In the genomic region with DNA sequence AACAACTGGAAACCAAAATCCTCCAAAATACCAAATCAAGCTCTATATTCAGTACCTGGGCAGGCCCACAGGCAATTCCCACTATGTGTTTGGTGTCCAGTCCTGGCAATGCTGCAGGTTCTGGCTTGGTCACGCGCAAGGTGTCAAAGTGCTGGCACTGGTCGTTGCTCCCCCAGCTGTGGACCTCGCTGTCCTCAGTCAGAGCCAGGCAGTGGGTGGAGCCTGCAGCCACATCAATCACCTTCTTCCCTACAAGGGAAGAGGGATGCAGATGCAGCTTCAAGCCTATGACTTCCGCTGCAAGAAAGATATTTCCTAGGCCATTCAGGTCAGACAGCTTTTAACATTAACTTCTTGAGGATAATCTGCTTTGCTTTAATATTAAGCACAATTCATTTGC, we compare ENCODE assay signal across 23 cellular contexts.
A peak's percentile ranks its signal among the peaks of the same experiment; 100 is the strongest.
DNase-seq lines count a peak whose midpoint lies in the region; ATAC-seq and TF ChIP-seq lines count a peak whose summit lies in the region.
"Had no signal": no experiment of that assay in that cellular context is flagged by ENCODE, and none has a peak within 500 bp of the region (broad histone marks: within the 10 kb centered on the region; RNA-seq: fewer than 3 reads in every experiment).

No MANE protein-coding gene starts in this region.

- no peaks in the 10 kb centered on the region for H3K79me1 ChIP-seq in trophoblast cell (ENCODE audit: low read length)

- peaks cover 3% of the 10 kb centered on the region for H3K27me3 Mint-ChIP-seq in brain
- H3K27me3 Mint-ChIP-seq in stimulated activated memory B cell treated with anti-CD40 and anti-IgM and Interleukin-4, amounts not matched to agents 10 μg/mL and 1 μg/mL and 100 μg/mL, for 72 hours = no peaks in the 10 kb centered on the region

- H3K4me3 Mint-ChIP-seq in brain = no peak overlapping the region
- H3K4me3 Mint-ChIP-seq in stimulated activated memory B cell treated with anti-CD40 and anti-IgM and Interleukin-4, amounts not matched to agents 10 μg/mL and 1 μg/mL and 100 μg/mL, for 72 hours = no peak overlapping the region
- H3K4me3 Mint-ChIP-seq: neural crest cell; T-helper 2 cell treated with Interferon-gamma antibody and Interleukin-4, amounts not matched to agents 5 μg/mL and 100 μg/mL, for 36 hours had no signal

- no peaks in the 10 kb centered on the region for H3K27me3 ChIP-seq in trophoblast cell (ENCODE audit: insufficient read depth, low read length)
- H3K27me3 ChIP-seq: esophagus squamous epithelium had no signal

- TF ChIP-seq CTCF in brain (conservative IDR thresholded peaks at IDR 0.05) = no peak

- peak; percentile 95 for ATAC-seq in left ventricle myocardium superior
- no peak for ATAC-seq in stimulated activated memory B cell treated with anti-CD40 and anti-IgM and Interleukin-4, amounts not matched to agents 10 μg/mL and 1 μg/mL and 100 μg/mL, for 72 hours
- ATAC-seq: left colon, mucosa of descending colon had no signal

- WGBS in trophoblast cell (ENCODE audit: extremely low coverage, insufficient coverage, insufficient read length) = no CpG with 5 or more reads among the region's 5 CpGs

- H2AK5ac ChIP-seq in trophoblast cell (ENCODE audit: low read length) = no peak overlapping the region

- H3K14ac ChIP-seq in trophoblast cell (ENCODE audit: low read length) = no peak overlapping the region

- H3K9me3 Mint-ChIP-seq in brain = no peaks in the 10 kb centered on the region
- H3K9me3 Mint-ChIP-seq in stimulated activated memory B cell treated with anti-CD40 and anti-IgM and Interleukin-4, amounts not matched to agents 10 μg/mL and 1 μg/mL and 100 μg/mL, for 72 hours = no peaks in the 10 kb centered on the region
- H3K9me3 Mint-ChIP-seq: neural crest cell; T-helper 2 cell treated with Interferon-gamma antibody and Interleukin-4, amounts not matched to agents 5 μg/mL and 100 μg/mL, for 36 hours had no signal

- DNase-seq in ELF-1 (ENCODE audit: low read depth, low spot score) (peak; percentile 17), left ventricle myocardium superior (peak; percentile 65), trophoblast cell (no peak), SHP77 (lab: John Stamatoyannopoulos, UW) (no peak), NCI-H1048 (lab: John Stamatoyannopoulos, UW) (no peak)
- DNase-seq: activated CD4-positive, alpha-beta T cell treated with anti-CD3 and anti-CD28 coated beads, Interleukin-2, amount 50 U/mL, for 1 hour; activated CD8-positive, alpha-beta memory T cell treated with anti-CD3 and anti-CD28 coated beads, Interleukin-2, amount 50 U/mL, for 4 hours; effector CD8-positive, alpha-beta T cell; esophagus squamous epithelium; IMR-90; left colon; MM.1S; mucosa of descending colon; NCI-H1436 treated with DMSO at 0.1 percent for 48 hours; NCI-H510A treated with DMSO at 0.1 percent for 48 hours; stimulated activated naive CD4-positive, alpha-beta T cell treated with Interleukin-2 at 50 U/mL for 16 hours; WERI-Rb-1 had no signal

- no peak overlapping the region for H3K4ac ChIP-seq in trophoblast cell (ENCODE audit: low read depth, low read length)

- no peak overlapping the region for H3K23ac ChIP-seq in trophoblast cell (ENCODE audit: low read length)

- no peak overlapping the region for H2BK5ac ChIP-seq in trophoblast cell (ENCODE audit: low read depth, low read length, poor library complexity)

- peaks cover 25% of the 10 kb centered on the region for H3K4me1 Mint-ChIP-seq in brain
- peaks cover 16% of the 10 kb centered on the region for H3K4me1 Mint-ChIP-seq in stimulated activated memory B cell treated with anti-CD40 and anti-IgM and Interleukin-4, amounts not matched to agents 10 μg/mL and 1 μg/mL and 100 μg/mL, for 72 hours

- H3K4me2 ChIP-seq in trophoblast cell (ENCODE audit: low read length) = no peak overlapping the region
- H3K4me2 ChIP-seq: smooth muscle cell had no signal

- no peak overlapping the region for H3K4me3 ChIP-seq in trophoblast cell (ENCODE audit: low read depth, low read length)
- H3K4me3 ChIP-seq: esophagus squamous epithelium, mucosa of descending colon, prostate gland, smooth muscle cell had no signal

- peaks cover 5% of the 10 kb centered on the region for H3K9me3 ChIP-seq in trophoblast cell (ENCODE audit: insufficient read depth, low read depth, low read length)
- H3K9me3 ChIP-seq: esophagus squamous epithelium, mucosa of descending colon, prostate gland had no signal

- H3K18ac ChIP-seq in trophoblast cell (ENCODE audit: low read length) = peak overlapping the region; percentile 75

- H3K27ac Mint-ChIP-seq in brain = peak overlapping the region; percentile 6 to 83 (median 71)
- no peak overlapping the region for H3K27ac Mint-ChIP-seq in stimulated activated memory B cell treated with anti-CD40 and anti-IgM and Interleukin-4, amounts not matched to agents 10 μg/mL and 1 μg/mL and 100 μg/mL, for 72 hours
- H3K27ac Mint-ChIP-seq: T-helper 2 cell treated with Interferon-gamma antibody and Interleukin-4, amounts not matched to agents 5 μg/mL and 100 μg/mL, for 36 hours had no signal

- intact Hi-C loops in left ventricle myocardium superior (cut with micrococcal nuclease) = no loop called here

- H3K4me1 ChIP-seq in trophoblast cell (ENCODE audit: control insufficient read depth in 1 of 2, insufficient read depth in 2 of 2, low read length in 2 of 2) = no peaks in the 10 kb centered on the region
- H3K4me1 ChIP-seq: esophagus squamous epithelium, prostate gland had no signal

- no peaks in the 10 kb centered on the region for H3K79me2 ChIP-seq in trophoblast cell (ENCODE audit: control insufficient read depth, insufficient read depth, low read length, poor library complexity)

- H3K36me3 ChIP-seq in trophoblast cell (ENCODE audit: control insufficient read depth in 1 of 2, insufficient read depth in 2 of 2, low read length in 2 of 2) = peaks cover 22 to 31% of the 10 kb centered on the region in 2 experiments

- no peak overlapping the region for H2BK120ac ChIP-seq in trophoblast cell (ENCODE audit: insufficient read depth, low read length, poor library complexity)

- H3K9ac ChIP-seq in trophoblast cell (ENCODE audit: low read length) = no peak overlapping the region

- no peak overlapping the region for H4K91ac ChIP-seq in trophoblast cell (ENCODE audit: low read depth, low read length)

- no peak overlapping the region for H2AFZ ChIP-seq in trophoblast cell (ENCODE audit: insufficient read depth, low read length, poor library complexity)

- no peak overlapping the region for H4K8ac ChIP-seq in trophoblast cell (ENCODE audit: low read depth, low read length)

- H3K27ac ChIP-seq in trophoblast cell (ENCODE audit: low read depth, low read length) = no peak overlapping the region
- H3K27ac ChIP-seq: esophagus squamous epithelium, prostate gland, WERI-Rb-1 had no signal

- no peak overlapping the region for H2BK12ac ChIP-seq in trophoblast cell (ENCODE audit: low read length)

- peaks cover 84% of the 10 kb centered on the region for H3K36me3 Mint-ChIP-seq in brain
- H3K36me3 Mint-ChIP-seq in stimulated activated memory B cell treated with anti-CD40 and anti-IgM and Interleukin-4, amounts not matched to agents 10 μg/mL and 1 μg/mL and 100 μg/mL, for 72 hours = peaks cover 74% of the 10 kb centered on the region

- no peak overlapping the region for H4K12ac ChIP-seq in trophoblast cell (ENCODE audit: low read depth, low read length)

Comparison
In these comparisons a context has a peak if more than half of its experiments do, and no peak if none do; other contexts are left out.
1. DNase-seq: peak in ELF-1 (single experiment) and left ventricle myocardium superior (single experiment); none in trophoblast cell (0 of 2), SHP77 (0 of 2) and NCI-H1048 (single experiment).